Comparison of ENCODE assay signal across 9 cellular contexts in genomic region chr7:44735403-44736165, GRCh38. TPM values are rescaled to one million over a fixed set of nuclear protein-coding genes. Genes with fewer than 3 reads are reported as not detected.
DNase-seq lines count a peak whose midpoint lies in the region; ATAC-seq and TF ChIP-seq lines count a peak whose summit lies in the region.
"Had no signal": no experiment of that assay in that cellular context is flagged by ENCODE, and none has a peak within 500 bp of the region (broad histone marks: within the 10 kb centered on the region; RNA-seq: fewer than 3 reads in every experiment).

No MANE protein-coding gene starts in this region.

- no peaks in the 10 kb centered on the region for H3K36me3 ChIP-seq in vagina

- POLR2A ChIA-PET in activated CD4-positive, alpha-beta T cell treated with anti-CD3 and anti-CD28 coated beads for 36 hours (lab: Charles Lee): interaction anchor here (0.5 to 1.0 kb wide), 5 partner anchors 9 to 124 kb away, joined by 3 to 11 read pairs (median 5); no protein-coding TSS in a partner anchor

- in situ Hi-C loops in KBM-7 (cut with MboI; ENCODE audit: low pct_unique_long_range_greater_than_20kb, low sequenced_read_pairs): no loop called here

- no peak overlapping the region for H3K27ac ChIP-seq in vagina

- H3K4me3 ChIP-seq in vagina: no peak overlapping the region

- H3K9me3 ChIP-seq in vagina: no peaks in the 10 kb centered on the region

- ATAC-seq in activated CD4-positive, alpha-beta T cell treated with anti-CD3 and anti-CD28 coated beads for 36 hours: peak; percentile 93
- ATAC-seq in stimulated activated effector memory CD8-positive, alpha-beta T cell treated with anti-CD3 and anti-CD28 coated beads, Interleukin-12 subunit alpha, Interleukin-12 subunit beta, amount 100 ng/mL, for 72 hours: peak; percentile 94

- no peaks in the 10 kb centered on the region for H3K27me3 Mint-ChIP-seq in activated CD4-positive, alpha-beta T cell treated with anti-CD3 and anti-CD28 coated beads for 36 hours
- H3K27me3 Mint-ChIP-seq: CD8-positive, alpha-beta memory T cell had no signal

- peak; percentile 69 for DNase-seq in activated CD4-positive, alpha-beta T cell treated with anti-CD3 and anti-CD28 coated beads for 36 hours
- no peak for DNase-seq in activated CD4-positive, alpha-beta T cell treated with anti-CD3 and anti-CD28 coated beads for 1 hour
- DNase-seq in RPMI7951 (ENCODE audit: low read depth) (peak; percentile 99), dedifferentiated amniotic fluid mesenchymal stem cell (ENCODE audit: extremely low spot score) (peak; percentile 92), KBM-7 (no peak), vagina (ENCODE audit: extremely low spot score in 2 of 2) (no peak), NCI-H2081 treated with DMSO at 0.1 percent for 48 hours (lab: John Stamatoyannopoulos, UW) (no peak)
- peak in 1 of 2 donors; percentile 72 for DNase-seq in stimulated activated effector memory CD8-positive, alpha-beta T cell treated with anti-CD3 and anti-CD28 coated beads, Interleukin-12 subunit alpha, Interleukin-12 subunit beta, amount 100 ng/mL, for 72 hours (ENCODE audit: low spot score in 2 of 2)

- H3K4me1 Mint-ChIP-seq in activated CD4-positive, alpha-beta T cell treated with anti-CD3 and anti-CD28 coated beads for 36 hours: peaks cover 24% of the 10 kb centered on the region
- peaks cover 19% of the 10 kb centered on the region for H3K4me1 Mint-ChIP-seq in stimulated activated effector memory CD8-positive, alpha-beta T cell treated with anti-CD3 and anti-CD28 coated beads, Interleukin-12 subunit alpha, Interleukin-12 subunit beta, amount 100 ng/mL, for 72 hours

- peak overlapping the region; percentile 6 for H3K4me3 Mint-ChIP-seq in activated CD4-positive, alpha-beta T cell treated with anti-CD3 and anti-CD28 coated beads for 36 hours
- H3K4me3 Mint-ChIP-seq in stimulated activated effector memory CD8-positive, alpha-beta T cell treated with anti-CD3 and anti-CD28 coated beads, Interleukin-12 subunit alpha, Interleukin-12 subunit beta, amount 100 ng/mL, for 72 hours: peak overlapping the region; percentile 36
- H3K4me3 Mint-ChIP-seq: CD8-positive, alpha-beta memory T cell had no signal

- H3K27ac Mint-ChIP-seq in activated CD4-positive, alpha-beta T cell treated with anti-CD3 and anti-CD28 coated beads for 36 hours: peak overlapping the region; percentile 81
- peak overlapping the region; percentile 81 for H3K27ac Mint-ChIP-seq in stimulated activated effector memory CD8-positive, alpha-beta T cell treated with anti-CD3 and anti-CD28 coated beads, Interleukin-12 subunit alpha, Interleukin-12 subunit beta, amount 100 ng/mL, for 72 hours

- no peaks in the 10 kb centered on the region for H3K27me3 ChIP-seq in vagina

- no peaks in the 10 kb centered on the region for H3K36me3 Mint-ChIP-seq in activated CD4-positive, alpha-beta T cell treated with anti-CD3 and anti-CD28 coated beads for 36 hours (ENCODE audit: low read depth)
- no peaks in the 10 kb centered on the region for H3K36me3 Mint-ChIP-seq in stimulated activated effector memory CD8-positive, alpha-beta T cell treated with anti-CD3 and anti-CD28 coated beads, Interleukin-12 subunit alpha, Interleukin-12 subunit beta, amount 100 ng/mL, for 72 hours
- H3K36me3 Mint-ChIP-seq: CD8-positive, alpha-beta memory T cell had no signal

- intact Hi-C loops in activated CD4-positive, alpha-beta T cell treated with anti-CD3 and anti-CD28 coated beads for 36 hours (cut with DNase I, micrococcal nuclease): loop anchor here (1.0 kb wide), 3 partner anchors 13 to 118 kb away; partner anchors contain the start of gene ZMIZ2 (in 1 of the 2)
- intact Hi-C loops in vagina (cut with DNase I): no loop called here

- no peak for TF ChIP-seq CTCF in vagina (IDR thresholded peaks at IDR 0.05)

- CTCF ChIA-PET in activated CD4-positive, alpha-beta T cell treated with anti-CD3 and anti-CD28 coated beads for 36 hours (lab: Charles Lee): interaction anchor here (0.9 to 1.5 kb wide), 4 partner anchors 12 to 400 kb away, joined by 3 to 5 read pairs (median 4); no protein-coding TSS in a partner anchor

- no peak for TF ChIP-seq POLR2A in vagina (IDR thresholded peaks at IDR 0.05)

- no peaks in the 10 kb centered on the region for H3K9me3 Mint-ChIP-seq in activated CD4-positive, alpha-beta T cell treated with anti-CD3 and anti-CD28 coated beads for 36 hours (ENCODE audit: low read depth)
- no peaks in the 10 kb centered on the region for H3K9me3 Mint-ChIP-seq in stimulated activated effector memory CD8-positive, alpha-beta T cell treated with anti-CD3 and anti-CD28 coated beads, Interleukin-12 subunit alpha, Interleukin-12 subunit beta, amount 100 ng/mL, for 72 hours
- H3K9me3 Mint-ChIP-seq: CD8-positive, alpha-beta memory T cell had no signal

- H3K4me1 ChIP-seq in vagina: no peaks in the 10 kb centered on the region

RNA-seq across cellular contexts. Expression of gene ZMIZ2, which starts 13.1 kb away (rescaled TPM):
- total RNA-seq in activated CD4-positive, alpha-beta T cell treated with anti-CD3 and anti-CD28 coated beads for 36 hours: 100 to 1,000 TPM in 1 of 2 experiments, 10 to 100 TPM in 1; 82.8 to 106 TPM
- 6.6 and 7.9 TPM in 2 replicates for total RNA-seq in RPMI7951 (2014; rRNA removed; shearing (Covaris generic))
- 54.3 TPM for total RNA-seq in vagina

Comparison
In these comparisons a context has a peak if more than half of its experiments do, and no peak if none do; other contexts are left out.
1. DNase-seq: peak in activated CD4-positive, alpha-beta T cell treated with anti-CD3 and anti-CD28 coated beads for 36 hours (single experiment), RPMI7951 (single experiment) and dedifferentiated amniotic fluid mesenchymal stem cell (single experiment); none in activated CD4-positive, alpha-beta T cell treated with anti-CD3 and anti-CD28 coated beads for 1 hour (single experiment), KBM-7 (single experiment), vagina (0 of 2) and NCI-H2081 treated with DMSO at 0.1 percent for 48 hours (single experiment).